In the genomic region with DNA sequence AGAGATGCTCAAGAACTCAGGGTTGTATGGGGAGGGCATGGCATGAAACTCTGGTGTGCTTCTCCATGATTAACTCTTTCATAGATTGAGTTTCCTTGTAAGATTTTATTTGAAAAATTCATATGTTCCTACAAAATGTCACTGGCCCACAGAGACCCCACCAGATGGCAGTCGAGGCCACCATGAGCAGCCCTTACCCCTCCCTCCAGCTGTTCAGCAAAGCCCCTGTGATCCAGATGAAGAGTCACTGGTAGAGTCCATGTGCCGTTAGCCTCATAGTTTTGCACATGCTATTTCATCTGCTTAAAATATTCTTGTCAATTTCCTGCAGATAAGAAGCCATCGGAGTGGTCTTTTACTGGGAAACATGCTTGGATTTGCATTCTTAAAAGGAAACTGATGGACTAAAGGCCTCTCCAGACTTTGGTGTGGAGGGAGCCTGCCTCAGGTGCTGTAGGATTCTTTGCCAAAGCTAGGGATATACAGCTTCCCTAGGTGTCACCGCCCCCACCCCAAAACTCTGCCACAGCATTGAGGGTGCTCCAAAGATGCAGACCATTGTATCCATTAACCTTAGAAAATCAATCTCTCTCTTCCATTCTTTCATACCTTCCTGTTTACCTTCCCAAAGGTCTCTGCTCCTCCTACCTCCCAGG, we compare ENCODE assay signal across 8 cellular contexts. TPM values are rescaled to one million over a fixed set of nuclear protein-coding genes. Genes with fewer than 3 reads are reported as not detected.
DNase-seq lines count a peak whose midpoint lies in the region; ATAC-seq and TF ChIP-seq lines count a peak whose summit lies in the region.

No MANE protein-coding gene starts in this region.

- H3K36me3 Mint-ChIP-seq in CD14-positive monocyte, result no peaks in the 10 kb centered on the region

- POLR2A ChIA-PET in BJ (lab: Charles Lee), result no interaction called here

- H3K36me3 ChIP-seq in BJ (ENCODE audit: control insufficient read depth, insufficient read depth, low read length), result no peaks in the 10 kb centered on the region

- H3K27ac ChIP-seq in foreskin keratinocyte, result no peak overlapping the region

- H3K4me3 ChIP-seq in BJ (ENCODE audit: low read depth, low read length), result no peak overlapping the region

- DNase-seq in BJ (ENCODE audit: low read depth) (no peak), OCI-M1 (lab: John Stamatoyannopoulos, UW) (peak; percentile 61), foreskin keratinocyte (no peak), NCI-H226 (no peak), CD14-positive monocyte (ENCODE audit: low spot score) (no peak)

- H3K4me1 Mint-ChIP-seq in CD14-positive monocyte, result no peaks in the 10 kb centered on the region

- H3K27me3 ChIP-seq in BJ (ENCODE audit: control insufficient read depth, insufficient read depth, low read length), result no peaks in the 10 kb centered on the region; the same call in none of the 2 replicates
- peaks cover 3% of the 10 kb centered on the region for H3K27me3 ChIP-seq in foreskin keratinocyte

- H3K4me3 Mint-ChIP-seq in CD14-positive monocyte, result no peak overlapping the region

- H3K27ac Mint-ChIP-seq in CD14-positive monocyte, result no peak overlapping the region

- no peaks in the 10 kb centered on the region for H3K27me3 Mint-ChIP-seq in CD14-positive monocyte (ENCODE audit: low read depth in 3 of 3)

- intact Hi-C loops in CD14-positive monocyte (cut with micrococcal nuclease), result no loop called here

- peak; percentile 72 for ATAC-seq in GM21529 (IDR thresholded peaks at IDR 0.05; ENCODE audit: unreplicated experiment)
- ATAC-seq in foreskin keratinocyte, result no peak
- ATAC-seq in HG03175 (IDR thresholded peaks at IDR 0.05; ENCODE audit: unreplicated experiment), result no peak
- no peak for ATAC-seq in esophagus mucosa

- no peaks in the 10 kb centered on the region for H3K4me1 ChIP-seq in foreskin keratinocyte

- CTCF ChIA-PET in BJ (lab: Yijun Ruan, JAX), result interaction anchor here (0.8 to 1.4 kb wide), 3 partner anchors 11 to 245 kb away, joined by 3 to 6 read pairs (median 4); no protein-coding TSS in a partner anchor

- H3K9me3 Mint-ChIP-seq in CD14-positive monocyte, result no peaks in the 10 kb centered on the region

- TF ChIP-seq CTCF in BJ (IDR thresholded peaks at IDR 0.05; ENCODE audit: insufficient read depth, low read depth, low read length), result peak; percentile 55
- TF ChIP-seq CTCF in foreskin keratinocyte (conservative IDR thresholded peaks at IDR 0.05), result peak; percentile 44
- TF ChIP-seq CTCF in CD14-positive monocyte (IDR thresholded peaks at IDR 0.05), result no peak

RNA-seq across cellular contexts. Expression of gene ZNF385B, which starts 18.8 kb away (rescaled TPM):
- polyA plus RNA-seq in BJ (2011; rRNA removed), result 0.12 and 0.22 TPM in 2 replicates
- polyA minus RNA-seq in BJ (2011; rRNA and poly(A)+ RNA removed), result 0.09 TPM in 1 of 2 replicates, not detected in the other
- total RNA-seq in foreskin keratinocyte, result 0.42 and 0.44 TPM in 2 replicates
- polyA plus RNA-seq in foreskin keratinocyte, result 0.52 and 0.57 TPM in 2 replicates
- polyA plus RNA-seq in CD14-positive monocyte, result not detected
- total RNA-seq in esophagus mucosa, result 0.32 TPM
